ENCODE assay signal across 30 cellular contexts in the genomic region with DNA sequence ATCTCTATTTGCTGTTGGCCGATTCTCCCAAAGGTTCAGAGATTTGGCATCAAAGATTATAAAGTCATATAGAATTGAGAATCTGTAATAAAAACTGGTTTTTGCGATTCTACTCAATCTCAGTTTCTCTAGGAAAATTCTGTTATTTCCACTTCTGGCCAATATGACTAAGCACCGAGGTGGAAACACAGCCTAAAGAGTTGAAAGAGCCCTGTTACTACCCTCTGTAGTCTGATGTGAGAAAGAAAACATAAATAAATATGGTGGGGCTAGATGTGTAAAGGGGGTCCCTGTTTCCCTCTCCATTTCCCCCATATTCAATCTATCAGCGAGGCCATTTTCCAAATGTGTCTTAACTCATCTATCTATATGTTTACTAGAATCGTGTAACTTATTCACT.
"Had no signal": no experiment of that assay in that cellular context is flagged by ENCODE, and none has a peak within 500 bp of the region (broad histone marks: within the 10 kb centered on the region; RNA-seq: fewer than 3 reads in every experiment).

No MANE protein-coding gene starts in this region.

- DNase-seq: activated CD4-positive, alpha-beta T cell treated with anti-CD3 and anti-CD28 coated beads for 1 hour; activated CD4-positive, alpha-beta T cell treated with anti-CD3 and anti-CD28 coated beads, Interleukin-2, amount 10 ng/mL, durations not matched to agents 24 days and 14 days; activated CD4-positive, alpha-beta T cell treated with anti-CD3 and anti-CD28 coated beads, Interleukin-2, amount 50 U/mL, for 48 hours; activated CD4-positive, CD25-positive, alpha-beta regulatory T cell; activated CD8-positive, alpha-beta memory T cell treated with anti-CD3 and anti-CD28 coated beads for 24 hours; activated gamma-delta T cell; activated naive CD4-positive, alpha-beta T cell treated with Interleukin-2 at 50 U/mL for 16 hours; activated T-cell treated with anti-CD3 and anti-CD28 coated beads, Interleukin-2, amount 50 U/mL, for 48 hours; amygdala; NCI-H1092 treated with DMSO at 0.1 percent for 48 hours; NCI-H1417; NCI-H146; NCI-H187; NCI-H2029 treated with DMSO at 0.1 percent for 48 hours; NCI-H2107; NCI-H2171; NCI-H510A; NCI-H526; NCI-H748 treated with DMSO at 0.1 percent for 48 hours; OCI-M1; SHP77; SJCRH30; T1000; WERI-Rb-1 had no signal

- H3K4me3 Mint-ChIP-seq: activated CD4-positive, alpha-beta T cell treated with anti-CD3 and anti-CD28 coated beads, Interleukin-2, amount 10 ng/mL, durations not matched to agents 24 days and 14 days; activated naive CD8-positive, alpha-beta T cell had no signal

- H3K27ac Mint-ChIP-seq: activated CD4-positive, alpha-beta T cell treated with anti-CD3 and anti-CD28 coated beads, Interleukin-2, amount 10 ng/mL, durations not matched to agents 24 days and 14 days; activated naive CD8-positive, alpha-beta T cell; activated T-helper 2 cell treated with anti-CD3 and anti-CD28 coated beads, Interferon-gamma antibody, Interleukin-2, Interleukin-4, amounts not matched to agents 10 μg/mL and 5 μg/mL and 100 μg/mL, durations not matched to agents 14 hours and 24 hours and 36 hours had no signal

- H3K27ac ChIP-seq: ascending aorta, SJCRH30, SK-N-MC, WERI-Rb-1 had no signal

- H3K27me3 ChIP-seq: ascending aorta, cardiac muscle cell, SJCRH30 had no signal

- H3K9me3 ChIP-seq: ascending aorta, SJCRH30 had no signal

- H3K27me3 Mint-ChIP-seq: activated CD4-positive, alpha-beta T cell treated with anti-CD3 and anti-CD28 coated beads, Interleukin-2, amount 10 ng/mL, durations not matched to agents 24 days and 14 days; activated naive CD8-positive, alpha-beta T cell had no signal

- H3K36me3 ChIP-seq: ascending aorta, cardiac muscle cell, SJCRH30, WERI-Rb-1 had no signal

- ATAC-seq: Panc1 had no signal

- H3K4me3 ChIP-seq: ascending aorta, cardiac muscle cell, SJCRH30, SK-N-MC had no signal

- H3K4me1 ChIP-seq: ascending aorta, SJCRH30 had no signal
